Comparison of ENCODE assay signal across 20 cellular contexts in the genomic region with DNA sequence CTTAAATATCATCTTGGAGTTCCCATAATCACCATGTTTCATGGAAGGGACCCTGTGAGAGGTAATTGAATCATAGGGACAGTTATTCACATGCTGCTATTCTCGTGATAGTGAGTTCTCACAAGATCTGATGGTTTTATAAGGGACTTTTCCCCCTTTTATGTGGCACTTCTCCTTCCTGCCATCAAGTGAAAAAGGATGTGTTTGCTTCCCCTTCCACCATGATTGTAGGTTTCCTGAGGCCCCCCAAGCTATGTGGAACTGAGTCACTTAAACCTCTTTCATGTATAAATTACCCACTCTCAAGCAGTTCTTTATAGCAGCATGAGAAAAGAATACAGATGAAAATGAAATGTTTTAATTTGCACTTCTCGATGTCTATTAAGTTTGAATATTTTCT.
DNase-seq lines count a peak whose midpoint lies in the region; ATAC-seq, FAIRE-seq and TF ChIP-seq lines count a peak whose summit lies in the region.
"Had no signal": no experiment of that assay in that cellular context is flagged by ENCODE, and none has a peak within 500 bp of the region (broad histone marks: within the 10 kb centered on the region; RNA-seq: fewer than 3 reads in every experiment).

No MANE protein-coding gene starts in this region.

- H3K4me3 ChIP-seq in Jurkat, Clone E6-1 (ENCODE audit: low read length), result no peak overlapping the region
- no peak overlapping the region for H3K4me3 ChIP-seq in GM12878
- H3K4me3 ChIP-seq: GM23338 had no signal

- FAIRE-seq in GM12878 (lab: Jason Lieb, UNC), result no peak
- FAIRE-seq: G401.6, GM12891, GM18507 had no signal

- no peaks in the 10 kb centered on the region for H4K20me1 ChIP-seq in GM12878 (ENCODE audit: control insufficient read depth, insufficient read depth)

- RAD21 ChIA-PET in GM12878 (lab: Charles Lee; ENCODE audit: unreplicated experiment), result no interaction called here

- intact Hi-C loops in activated CD8-positive, alpha-beta T cell treated with anti-CD3 and anti-CD28 coated beads for 36 hours (cut with micrococcal nuclease), result no loop called here
- intact Hi-C loops in GM12878 (cut with micrococcal nuclease; ENCODE audit: unreplicated experiment), result no loop called here

- H3K27me3 ChIP-seq in GM12878 (replicated peaks in 1 of 2; ENCODE audit: control insufficient read depth in 2 of 2, insufficient read depth in 2 of 2, low read length in 1 of 2), result no peaks in the 10 kb centered on the region

- SMC1A ChIA-PET in GM12878 (lab: Charles Lee; ENCODE audit: uncharacterized antibody, unreplicated experiment), result no interaction called here

- peaks cover 14% of the 10 kb centered on the region for H3K9me3 Mint-ChIP-seq in activated CD8-positive, alpha-beta T cell treated with anti-CD3 and anti-CD28 coated beads for 36 hours
- H3K9me3 Mint-ChIP-seq in activated CD8-positive, alpha-beta T cell treated with anti-CD3 and anti-CD28 coated beads, Interleukin-2, amount 10 ng/mL, durations not matched to agents 7 days and 5 days (ENCODE audit: insufficient read depth), result no peaks in the 10 kb centered on the region

- H3K36me3 Mint-ChIP-seq in activated CD8-positive, alpha-beta T cell treated with anti-CD3 and anti-CD28 coated beads for 36 hours (ENCODE audit: low read depth), result no peaks in the 10 kb centered on the region
- no peaks in the 10 kb centered on the region for H3K36me3 Mint-ChIP-seq in activated CD8-positive, alpha-beta T cell treated with anti-CD3 and anti-CD28 coated beads, Interleukin-2, amount 10 ng/mL, durations not matched to agents 7 days and 5 days (ENCODE audit: low read depth)
- H3K36me3 Mint-ChIP-seq: CD4-positive, alpha-beta memory T cell had no signal

- BruUV-seq in GM12878 (replicated peaks; lab: Mats Ljungman, UMichigan), result no TSS peak

- no peaks in the 10 kb centered on the region for H3K4me1 ChIP-seq in GM12878 (ENCODE audit: control insufficient read depth, insufficient read depth, low read length)

- CTCF ChIA-PET in activated CD8-positive, alpha-beta T cell treated with anti-CD3 and anti-CD28 coated beads for 36 hours (lab: Charles Lee), result no interaction called here
- CTCF ChIA-PET in activated CD8-positive, alpha-beta T cell treated with anti-CD3 and anti-CD28 coated beads, Interleukin-2, amount 10 ng/mL, durations not matched to agents 7 days and 5 days (lab: Charles Lee), result no interaction called here
- CTCF ChIA-PET in GM12878 (lab: Yijun Ruan, JAX), result no interaction called here

- no peak overlapping the region for H3K27ac Mint-ChIP-seq in activated CD8-positive, alpha-beta T cell treated with anti-CD3 and anti-CD28 coated beads for 36 hours
- no peak overlapping the region for H3K27ac Mint-ChIP-seq in activated CD8-positive, alpha-beta T cell treated with anti-CD3 and anti-CD28 coated beads, Interleukin-2, amount 10 ng/mL, durations not matched to agents 7 days and 5 days
- H3K27ac Mint-ChIP-seq: B cell; CD4-positive, alpha-beta memory T cell; GM23338; H9; HFFc6 had no signal

- TF ChIP-seq CTCF in activated CD8-positive, alpha-beta T cell treated with anti-CD3 and anti-CD28 coated beads for 36 hours (IDR thresholded peaks at IDR 0.05), result no peak
- TF ChIP-seq CTCF in GM12878 (IDR thresholded peaks at IDR 0.05 in 2 of 3, conservative IDR thresholded peaks at IDR 0.05 in 1 of 3; ENCODE audit: control insufficient read depth in 2 of 3, extremely low read depth in 1 of 3, insufficient read depth in 1 of 3, low read depth in 3 of 3, low read length in 3 of 3), result no peak

- 44% methylated on average over 2 of the region's 2 CpGs for WGBS in GM12878 (ENCODE audit: insufficient coverage, insufficient replicate concordance, low lambda C conversion rate, missing lambda C conversion rate)

- H3K4me2 ChIP-seq in GM12878 (ENCODE audit: control insufficient read depth, insufficient read depth), result no peak overlapping the region
- H3K4me2 ChIP-seq: GM23338 had no signal

- ATAC-seq in activated CD8-positive, alpha-beta T cell treated with anti-CD3 and anti-CD28 coated beads for 36 hours, result no peak
- no peak for ATAC-seq in activated CD8-positive, alpha-beta T cell treated with anti-CD3 and anti-CD28 coated beads, Interleukin-2, amount 10 ng/mL, durations not matched to agents 7 days and 5 days
- ATAC-seq in GM12878 (no peak), GM21786 (IDR thresholded peaks at IDR 0.05; ENCODE audit: unreplicated experiment) (no peak), GM21367 (IDR thresholded peaks at IDR 0.05; ENCODE audit: unreplicated experiment) (no peak)
- ATAC-seq: GM23338 had no signal

- TF ChIP-seq RAD21 in GM12878 (IDR thresholded peaks at IDR 0.05; ENCODE audit: insufficient read depth, low read depth, low read length), result no peak

- H3K4me1 Mint-ChIP-seq in activated CD8-positive, alpha-beta T cell treated with anti-CD3 and anti-CD28 coated beads for 36 hours (ENCODE audit: low read depth), result peaks cover 6% of the 10 kb centered on the region
- peaks cover 1% of the 10 kb centered on the region for H3K4me1 Mint-ChIP-seq in activated CD8-positive, alpha-beta T cell treated with anti-CD3 and anti-CD28 coated beads, Interleukin-2, amount 10 ng/mL, durations not matched to agents 7 days and 5 days (ENCODE audit: low read depth)
- H3K4me1 Mint-ChIP-seq: B cell, GM23338, H9 had no signal

- peak; percentile 3 for DNase-seq in activated CD8-positive, alpha-beta T cell treated with anti-CD3 and anti-CD28 coated beads for 36 hours
- DNase-seq in activated CD8-positive, alpha-beta T cell treated with anti-CD3 and anti-CD28 coated beads, Interleukin-2, amount 10 ng/mL, durations not matched to agents 7 days and 5 days, result no peak
- peak; percentile 62 for DNase-seq in Jurkat, Clone E6-1 (ENCODE audit: low read depth, low spot score)
- no peak for DNase-seq in GM12878 (ENCODE audit: low read depth, low spot score)
- DNase-seq: C1 segment of cervical spinal cord; Calu3; CD4-positive, alpha-beta memory T cell; COR-L47; DMS53; DMS79 treated with DMSO at 0.1 percent for 48 hours; H9; HFFc6 had no signal

- H3K27ac ChIP-seq in GM12878 (ENCODE audit: control insufficient read depth, insufficient read depth), result no peak overlapping the region
- H3K27ac ChIP-seq: 22Rv1 had no signal

- no peak overlapping the region for H3K4me3 Mint-ChIP-seq in activated CD8-positive, alpha-beta T cell treated with anti-CD3 and anti-CD28 coated beads for 36 hours
- H3K4me3 Mint-ChIP-seq in activated CD8-positive, alpha-beta T cell treated with anti-CD3 and anti-CD28 coated beads, Interleukin-2, amount 10 ng/mL, durations not matched to agents 7 days and 5 days, result no peak overlapping the region
- H3K4me3 Mint-ChIP-seq: B cell; CD4-positive, alpha-beta memory T cell; GM23338; H9; HFFc6 had no signal

- no peak for TF ChIP-seq POLR2A in GM12878 (IDR thresholded peaks at IDR 0.05; ENCODE audit: low read depth, low read length)

- peaks cover 1% of the 10 kb centered on the region; the same call in 2 of the 3 replicates for H3K9me3 ChIP-seq in GM12878 (replicated peaks; ENCODE audit: control insufficient read depth, insufficient read depth, low read length)

- H2AFZ ChIP-seq in GM12878 (ENCODE audit: control insufficient read depth, low read depth, low read length), result no peak overlapping the region
- H2AFZ ChIP-seq: GM23338 had no signal

- H3K79me2 ChIP-seq in GM12878 (ENCODE audit: control insufficient read depth, insufficient read depth, low read length), result no peaks in the 10 kb centered on the region

- POLR2A ChIA-PET in activated CD8-positive, alpha-beta T cell treated with anti-CD3 and anti-CD28 coated beads for 36 hours (lab: Charles Lee), result no interaction called here
- POLR2A ChIA-PET in activated CD8-positive, alpha-beta T cell treated with anti-CD3 and anti-CD28 coated beads, Interleukin-2, amount 10 ng/mL, durations not matched to agents 7 days and 5 days (lab: Charles Lee), result no interaction called here
- POLR2A ChIA-PET in GM12878 (lab: Charles Lee), result no interaction called here

- in situ Hi-C loops in GM12878 (cut with MboI), result loop anchor here (10.0 kb wide), 1 partner anchor 765 kb away; no protein-coding TSS in a partner anchor

- no peaks in the 10 kb centered on the region for H3K36me3 ChIP-seq in GM12878 (ENCODE audit: control insufficient read depth in 2 of 2, insufficient read depth in 2 of 2, low read length in 1 of 2)

- no peak for TF ChIP-seq EP300 in GM12878 (IDR thresholded peaks at IDR 0.05; ENCODE audit: borderline replicate concordance in 1 of 2, control insufficient read depth in 1 of 2, low read depth in 2 of 2, low read length in 2 of 2)

- no peak overlapping the region for H3K9ac ChIP-seq in GM12878 (ENCODE audit: control insufficient read depth, insufficient read depth, low read length)

- H3K27me3 Mint-ChIP-seq in activated CD8-positive, alpha-beta T cell treated with anti-CD3 and anti-CD28 coated beads for 36 hours, result peaks cover 19% of the 10 kb centered on the region
- H3K27me3 Mint-ChIP-seq in activated CD8-positive, alpha-beta T cell treated with anti-CD3 and anti-CD28 coated beads, Interleukin-2, amount 10 ng/mL, durations not matched to agents 7 days and 5 days (ENCODE audit: low read depth), result peaks cover 11% of the 10 kb centered on the region

TF ChIP-seq in GM12878, 131 proteins besides CTCF, POLR2A, EP300 and RAD21:
- TF ChIP-seq ATF7 (IDR thresholded peaks at IDR 0.05; ENCODE audit: low read depth) (no peak), ETV6 (conservative IDR thresholded peaks at IDR 0.05 in 1 of 2, IDR thresholded peaks at IDR 0.05 in 1 of 2; ENCODE audit: borderline replicate concordance in 1 of 2, low read depth in 1 of 2) (peak in 1 of 2 experiments; percentile 29; a peak in 1 of 4 replicates), ZNF274 (IDR thresholded peaks at IDR 0.05; ENCODE audit: insufficient read depth, insufficient read length) (no peak), RUNX3 (IDR thresholded peaks at IDR 0.05; ENCODE audit: low read length) (peak; percentile 52), TCF7 (IDR thresholded peaks at IDR 0.05; ENCODE audit: borderline replicate concordance) (peak; percentile 72; the same call in 1 of the 2 replicates), PML (IDR thresholded peaks at IDR 0.05; ENCODE audit: low read length) (no peak)

Comparison
In these comparisons a context has a peak if more than half of its experiments do, and no peak if none do; other contexts are left out.
1. DNase-seq: peak in activated CD8-positive, alpha-beta T cell treated with anti-CD3 and anti-CD28 coated beads for 36 hours (single experiment) and Jurkat, Clone E6-1 (single experiment); none in activated CD8-positive, alpha-beta T cell treated with anti-CD3 and anti-CD28 coated beads, Interleukin-2, amount 10 ng/mL, durations not matched to agents 7 days and 5 days (single experiment) and GM12878 (single experiment).